1 cellular context compared by ENCODE assay signal in genomic region chr9:124852829-124853531, GRCh38.
A peak's percentile ranks its signal among the peaks of the same experiment; 100 is the strongest.
TF ChIP-seq lines count a peak whose summit lies in the region.

Gene WDR38 (plus strand): TSS chr9:124853460. CDS start chr9:124853532, 72 bp downstream.

TF ChIP-seq in WTC11, 78 proteins besides CTCF, POLR2A, EP300 and RAD21 (continued from another document):
- no peak for TF ChIP-seq ZNF425 (CRISPR knock-in tag; conservative IDR thresholded peaks at IDR 0.05)
- TF ChIP-seq, protein P1, sequence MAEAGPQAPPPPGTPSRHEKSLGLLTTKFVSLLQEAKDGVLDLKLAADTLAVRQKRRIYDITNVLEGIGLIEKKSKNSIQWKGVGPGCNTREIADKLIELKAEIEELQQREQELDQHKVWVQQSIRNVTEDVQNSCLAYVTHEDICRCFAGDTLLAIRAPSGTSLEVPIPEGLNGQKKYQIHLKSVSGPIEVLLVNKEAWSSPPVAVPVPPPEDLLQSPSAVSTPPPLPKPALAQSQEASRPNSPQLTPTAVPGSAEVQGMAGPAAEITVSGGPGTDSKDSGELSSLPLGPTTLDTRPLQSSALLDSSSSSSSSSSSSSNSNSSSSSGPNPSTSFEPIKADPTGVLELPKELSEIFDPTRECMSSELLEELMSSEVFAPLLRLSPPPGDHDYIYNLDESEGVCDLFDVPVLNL (CRISPR knock-in tag; IDR thresholded peaks at IDR 0.05; ENCODE audit: borderline replicate concordance, low read depth): no peak
- TF ChIP-seq EMX1 (CRISPR knock-in tag; IDR thresholded peaks at IDR 0.05): no peak
- 0 out of 2 replicates have a peak, but pooled peaks have one; percentile 11 for TF ChIP-seq JUN (CRISPR knock-in tag; IDR thresholded peaks at IDR 0.05)
- TF ChIP-seq, protein P2, sequence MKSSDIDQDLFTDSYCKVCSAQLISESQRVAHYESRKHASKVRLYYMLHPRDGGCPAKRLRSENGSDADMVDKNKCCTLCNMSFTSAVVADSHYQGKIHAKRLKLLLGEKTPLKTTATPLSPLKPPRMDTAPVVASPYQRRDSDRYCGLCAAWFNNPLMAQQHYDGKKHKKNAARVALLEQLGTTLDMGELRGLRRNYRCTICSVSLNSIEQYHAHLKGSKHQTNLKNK (CRISPR knock-in tag; IDR thresholded peaks at IDR 0.05): no peak
- TF ChIP-seq GABPB1 (CRISPR knock-in tag; IDR thresholded peaks at IDR 0.05): peak; percentile 45; the same call in 1 of the 2 replicates
- TF ChIP-seq ATF1 (CRISPR knock-in tag; IDR thresholded peaks at IDR 0.05): no peak
- no peak for TF ChIP-seq ZNF263 (CRISPR knock-in tag; IDR thresholded peaks at IDR 0.05; ENCODE audit: low read depth)
- TF ChIP-seq RORB (CRISPR knock-in tag; IDR thresholded peaks at IDR 0.05): no peak
- no peak for TF ChIP-seq GRHL2 (CRISPR knock-in tag; IDR thresholded peaks at IDR 0.05; ENCODE audit: insufficient replicate concordance, severe bottlenecking)
- TF ChIP-seq USF2 (CRISPR knock-in tag; IDR thresholded peaks at IDR 0.05): no peak
- TF ChIP-seq NFE2L1 (CRISPR knock-in tag; IDR thresholded peaks at IDR 0.05): no peak
- no peak for TF ChIP-seq ZNF671 (CRISPR knock-in tag; IDR thresholded peaks at IDR 0.05)
- TF ChIP-seq ZNF219 (CRISPR knock-in tag; IDR thresholded peaks at IDR 0.05; ENCODE audit: borderline replicate concordance): no peak
- TF ChIP-seq, protein P3, sequence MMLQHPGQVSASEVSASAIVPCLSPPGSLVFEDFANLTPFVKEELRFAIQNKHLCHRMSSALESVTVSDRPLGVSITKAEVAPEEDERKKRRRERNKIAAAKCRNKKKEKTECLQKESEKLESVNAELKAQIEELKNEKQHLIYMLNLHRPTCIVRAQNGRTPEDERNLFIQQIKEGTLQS (CRISPR knock-in tag; conservative IDR thresholded peaks at IDR 0.05): no peak
- TF ChIP-seq ZNF396 (CRISPR knock-in tag; IDR thresholded peaks at IDR 0.05; ENCODE audit: borderline replicate concordance): no peak
- TF ChIP-seq E2F1 (CRISPR knock-in tag; IDR thresholded peaks at IDR 0.05): no peak
- no peak for TF ChIP-seq STAT6 (CRISPR knock-in tag; conservative IDR thresholded peaks at IDR 0.05; ENCODE audit: low read depth)
- peak; percentile 68; the same call in 1 of the 2 replicates for TF ChIP-seq ATF6 (CRISPR knock-in tag; IDR thresholded peaks at IDR 0.05)
- no peak for TF ChIP-seq ZSCAN18 (CRISPR knock-in tag; IDR thresholded peaks at IDR 0.05)
- TF ChIP-seq SOX15 (CRISPR knock-in tag; IDR thresholded peaks at IDR 0.05): no peak
- TF ChIP-seq SMAD3 (CRISPR knock-in tag; IDR thresholded peaks at IDR 0.05; ENCODE audit: borderline replicate concordance): no peak
- no peak for TF ChIP-seq GTF2I (CRISPR knock-in tag; conservative IDR thresholded peaks at IDR 0.05)
- TF ChIP-seq, protein P4, sequence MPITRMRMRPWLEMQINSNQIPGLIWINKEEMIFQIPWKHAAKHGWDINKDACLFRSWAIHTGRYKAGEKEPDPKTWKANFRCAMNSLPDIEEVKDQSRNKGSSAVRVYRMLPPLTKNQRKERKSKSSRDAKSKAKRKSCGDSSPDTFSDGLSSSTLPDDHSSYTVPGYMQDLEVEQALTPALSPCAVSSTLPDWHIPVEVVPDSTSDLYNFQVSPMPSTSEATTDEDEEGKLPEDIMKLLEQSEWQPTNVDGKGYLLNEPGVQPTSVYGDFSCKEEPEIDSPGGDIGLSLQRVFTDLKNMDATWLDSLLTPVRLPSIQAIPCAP (CRISPR knock-in tag; IDR thresholded peaks at IDR 0.05): no peak
- TF ChIP-seq ARID4B (CRISPR knock-in tag; IDR thresholded peaks at IDR 0.05; ENCODE audit: borderline replicate concordance): no peak
- 0 out of 2 replicates have a peak, but pooled peaks have one; percentile 36 for TF ChIP-seq NFATC4 (CRISPR knock-in tag; IDR thresholded peaks at IDR 0.05)
- TF ChIP-seq ZNF232 (CRISPR knock-in tag; IDR thresholded peaks at IDR 0.05): 0 out of 2 replicates have a peak, but pooled peaks have one; percentile 17
- TF ChIP-seq, protein P5, sequence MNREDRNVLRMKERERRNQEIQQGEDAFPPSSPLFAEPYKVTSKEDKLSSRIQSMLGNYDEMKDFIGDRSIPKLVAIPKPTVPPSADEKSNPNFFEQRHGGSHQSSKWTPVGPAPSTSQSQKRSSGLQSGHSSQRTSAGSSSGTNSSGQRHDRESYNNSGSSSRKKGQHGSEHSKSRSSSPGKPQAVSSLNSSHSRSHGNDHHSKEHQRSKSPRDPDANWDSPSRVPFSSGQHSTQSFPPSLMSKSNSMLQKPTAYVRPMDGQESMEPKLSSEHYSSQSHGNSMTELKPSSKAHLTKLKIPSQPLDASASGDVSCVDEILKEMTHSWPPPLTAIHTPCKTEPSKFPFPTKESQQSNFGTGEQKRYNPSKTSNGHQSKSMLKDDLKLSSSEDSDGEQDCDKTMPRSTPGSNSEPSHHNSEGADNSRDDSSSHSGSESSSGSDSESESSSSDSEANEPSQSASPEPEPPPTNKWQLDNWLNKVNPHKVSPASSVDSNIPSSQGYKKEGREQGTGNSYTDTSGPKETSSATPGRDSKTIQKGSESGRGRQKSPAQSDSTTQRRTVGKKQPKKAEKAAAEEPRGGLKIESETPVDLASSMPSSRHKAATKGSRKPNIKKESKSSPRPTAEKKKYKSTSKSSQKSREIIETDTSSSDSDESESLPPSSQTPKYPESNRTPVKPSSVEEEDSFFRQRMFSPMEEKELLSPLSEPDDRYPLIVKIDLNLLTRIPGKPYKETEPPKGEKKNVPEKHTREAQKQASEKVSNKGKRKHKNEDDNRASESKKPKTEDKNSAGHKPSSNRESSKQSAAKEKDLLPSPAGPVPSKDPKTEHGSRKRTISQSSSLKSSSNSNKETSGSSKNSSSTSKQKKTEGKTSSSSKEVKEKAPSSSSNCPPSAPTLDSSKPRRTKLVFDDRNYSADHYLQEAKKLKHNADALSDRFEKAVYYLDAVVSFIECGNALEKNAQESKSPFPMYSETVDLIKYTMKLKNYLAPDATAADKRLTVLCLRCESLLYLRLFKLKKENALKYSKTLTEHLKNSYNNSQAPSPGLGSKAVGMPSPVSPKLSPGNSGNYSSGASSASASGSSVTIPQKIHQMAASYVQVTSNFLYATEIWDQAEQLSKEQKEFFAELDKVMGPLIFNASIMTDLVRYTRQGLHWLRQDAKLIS (CRISPR knock-in tag; IDR thresholded peaks at IDR 0.05; ENCODE audit: borderline replicate concordance): peak; percentile 62; the same call in 1 of the 2 replicates
- peak; percentile 68; the same call in 1 of the 2 replicates for TF ChIP-seq MLX (CRISPR knock-in tag; IDR thresholded peaks at IDR 0.05)
- TF ChIP-seq RELA (CRISPR knock-in tag; IDR thresholded peaks at IDR 0.05; ENCODE audit: borderline replicate concordance): no peak
- no peak for TF ChIP-seq MXD4 (CRISPR knock-in tag; IDR thresholded peaks at IDR 0.05; ENCODE audit: borderline replicate concordance)
TF ChIP-seq in WTC11: peak in this region for 17.
